Comparison of ENCODE assay signal across 19 cellular contexts in the genomic region with DNA sequence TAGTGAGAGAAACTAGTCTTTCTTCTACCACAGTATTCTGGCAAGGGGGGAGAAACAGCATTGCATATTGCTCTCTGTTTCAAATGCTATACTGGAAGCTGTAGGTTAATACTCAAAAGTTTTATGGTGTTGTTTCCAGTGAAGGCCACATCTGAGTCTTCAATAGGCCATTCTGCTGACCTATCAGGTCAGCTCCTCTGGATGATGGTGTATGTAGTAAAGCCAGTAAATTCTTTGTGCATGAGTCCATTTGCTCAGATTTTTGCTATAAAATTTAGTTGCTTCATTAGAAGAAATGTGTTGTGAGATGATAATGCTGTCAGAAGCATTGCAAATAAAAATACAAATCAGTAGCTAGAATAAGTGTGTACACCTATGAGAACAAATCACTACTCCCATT.
"Had no signal": no experiment of that assay in that cellular context is flagged by ENCODE, and none has a peak within 500 bp of the region (broad histone marks: within the 10 kb centered on the region; RNA-seq: fewer than 3 reads in every experiment).

No MANE protein-coding gene starts in this region.

- H3K4me1 Mint-ChIP-seq: immature natural killer cell, memory B cell, naive B cell had no signal

- H3K27ac Mint-ChIP-seq: activated naive CD8-positive, alpha-beta T cell; brain; immature natural killer cell; memory B cell; naive B cell; neural progenitor cell had no signal

- H3K27me3 Mint-ChIP-seq: activated naive CD8-positive, alpha-beta T cell; memory B cell; naive B cell had no signal

- H3K4me3 ChIP-seq: colonic mucosa, mucosa of descending colon, neural progenitor cell, prostate gland, right atrium auricular region, tibial artery had no signal

- DNase-seq: activated CD4-positive, alpha-beta T cell treated with anti-CD3 and anti-CD28 coated beads for 1 hour; activated CD4-positive, alpha-beta T cell treated with anti-CD3 and anti-CD28 coated beads, Interleukin-2, amount 50 U/mL, for 48 hours; activated gamma-delta T cell treated with Interleukin-2 at 50 U/mL for 16 hours; amniotic stem cell; caudate nucleus; colonic mucosa; immature natural killer cell; mucosa of descending colon; naive B cell; stimulated activated CD4-positive, alpha-beta T cell treated with anti-CD3 and anti-CD28 coated beads, Interleukin-2, amount 100 ng/mL, for 24 hours; stimulated activated naive CD4-positive, alpha-beta T cell treated with Interleukin-2 at 50 U/mL for 16 hours; tibial artery; WERI-Rb-1 had no signal

- ATAC-seq: mucosa of descending colon had no signal

- H3K4me3 Mint-ChIP-seq: activated naive CD8-positive, alpha-beta T cell; brain; immature natural killer cell; memory B cell; naive B cell; neural progenitor cell had no signal

- H3K36me3 Mint-ChIP-seq: activated naive CD8-positive, alpha-beta T cell; brain; immature natural killer cell; memory B cell; naive B cell; neural progenitor cell had no signal

- H3K9me3 Mint-ChIP-seq: brain, neural progenitor cell had no signal
